In the genomic region with DNA sequence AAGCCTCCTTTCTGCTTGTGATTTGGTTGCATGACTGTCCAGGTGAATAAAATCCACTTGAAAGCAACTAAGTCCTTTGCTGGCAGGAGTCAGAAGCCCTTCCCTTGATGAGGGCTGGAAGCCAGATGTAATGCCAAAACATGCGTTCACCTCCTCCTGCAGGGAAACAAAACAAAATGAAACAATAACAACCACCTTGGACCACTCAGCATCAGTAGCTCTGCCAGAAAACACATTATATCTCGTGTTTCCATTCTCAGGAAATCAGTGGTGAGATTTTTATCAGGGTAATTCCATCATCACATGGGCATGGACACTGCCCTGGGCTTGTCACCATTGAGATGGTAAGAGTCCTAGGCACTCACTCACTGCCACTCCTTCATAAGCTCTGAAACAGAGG, we compare ENCODE assay signal across 25 cellular contexts.
A peak's percentile ranks its signal among the peaks of the same experiment; 100 is the strongest.
DNase-seq lines count a peak whose midpoint lies in the region; FAIRE-seq and TF ChIP-seq lines count a peak whose summit lies in the region.
"Had no signal": no experiment of that assay in that cellular context is flagged by ENCODE, and none has a peak within 500 bp of the region (broad histone marks: within the 10 kb centered on the region; RNA-seq: fewer than 3 reads in every experiment).

No MANE protein-coding gene starts in this region.

- H3K27ac Mint-ChIP-seq in astrocyte (ENCODE audit: unreplicated experiment), result peak overlapping the region; percentile 34
- H3K27ac Mint-ChIP-seq: activated CD4-positive, alpha-beta T cell treated with anti-CD3 and anti-CD28 coated beads, Interleukin-2, amount 10 ng/mL, durations not matched to agents 24 days and 14 days; natural killer cell had no signal

- no peak for TF ChIP-seq CTCF in astrocyte (IDR thresholded peaks at IDR 0.05; ENCODE audit: insufficient read depth, low read depth, low read length)

- no peaks in the 10 kb centered on the region for H3K9me3 Mint-ChIP-seq in astrocyte (ENCODE audit: unreplicated experiment)
- H3K9me3 Mint-ChIP-seq: activated CD4-positive, alpha-beta T cell treated with anti-CD3 and anti-CD28 coated beads, Interleukin-2, amount 10 ng/mL, durations not matched to agents 24 days and 14 days; natural killer cell had no signal

- no peak overlapping the region for H3K4me3 Mint-ChIP-seq in astrocyte (ENCODE audit: unreplicated experiment)
- H3K4me3 Mint-ChIP-seq: activated CD4-positive, alpha-beta T cell treated with anti-CD3 and anti-CD28 coated beads, Interleukin-2, amount 10 ng/mL, durations not matched to agents 24 days and 14 days; natural killer cell had no signal

- H3K27me3 ChIP-seq in astrocyte (ENCODE audit: insufficient read depth, low read length), result no peaks in the 10 kb centered on the region
- H3K27me3 ChIP-seq: BLaER1 treated with 17β-estradiol and CSF1 and Interleukin-3, amounts not matched to agents 10 nM and 100 nM; pancreas; right atrium auricular region; SJCRH30 had no signal

- peaks cover 21% of the 10 kb centered on the region for H3K4me1 ChIP-seq in astrocyte (ENCODE audit: insufficient read depth, low read length)
- H3K4me1 ChIP-seq: BLaER1 treated with 17β-estradiol and CSF1 and Interleukin-3, amounts not matched to agents 10 nM and 100 nM; right atrium auricular region had no signal

- H2AFZ ChIP-seq in astrocyte (ENCODE audit: low read depth, low read length), result peak overlapping the region; percentile 33
- H2AFZ ChIP-seq: PC-9 had no signal

- peak; percentile 89 for FAIRE-seq in astrocyte (lab: Jason Lieb, UNC)
- FAIRE-seq: K562, pancreas had no signal

- H3K36me3 ChIP-seq in astrocyte (ENCODE audit: insufficient read depth, low read length), result no peaks in the 10 kb centered on the region
- H3K36me3 ChIP-seq: BLaER1 treated with 17β-estradiol and CSF1 and Interleukin-3, amounts not matched to agents 10 nM and 100 nM; pancreas; right atrium auricular region; SJCRH30 had no signal

- H3K9ac ChIP-seq in astrocyte (ENCODE audit: low read length), result no peak overlapping the region
- H3K9ac ChIP-seq: BLaER1 treated with 17β-estradiol and CSF1 and Interleukin-3, amounts not matched to agents 10 nM and 100 nM had no signal

- H3K4me2 ChIP-seq in astrocyte (ENCODE audit: low read length), result no peak overlapping the region
- H3K4me2 ChIP-seq: BLaER1 treated with 17β-estradiol and CSF1 and Interleukin-3, amounts not matched to agents 10 nM and 100 nM; PC-9 had no signal

- peak; percentile 78 for DNase-seq in DMS79 treated with DMSO at 0.1 percent for 48 hours (lab: John Stamatoyannopoulos, UW)
- DNase-seq in M059J (ENCODE audit: low read depth), result peak; percentile 98
- DNase-seq in astrocyte (ENCODE audit: low read depth), result no peak
- peak; percentile 56 to 82 for DNase-seq in lung microvascular endothelial cell (ENCODE audit: low read depth in 2 of 2)
- no peak for DNase-seq in middle frontal gyrus (ENCODE audit: extremely low spot score, low spot score)
- DNase-seq in NCI-H2029 treated with DMSO at 0.1 percent for 48 hours (lab: John Stamatoyannopoulos, UW), result no peak
- DNase-seq in NCI-H510A treated with DMSO at 0.1 percent for 48 hours (lab: John Stamatoyannopoulos, UW), result no peak
- no peak for DNase-seq in iPS-NIHi7 (ENCODE audit: extremely low spot score)
- DNase-seq: ACHN; activated CD4-positive, alpha-beta T cell treated with anti-CD3 and anti-CD28 coated beads, Interleukin-2, amount 10 ng/mL, durations not matched to agents 24 days and 14 days; activated naive CD4-positive, alpha-beta T cell treated with anti-CD3 and anti-CD28 coated beads, Interleukin-2, amount 50 U/mL, for 16 hours; anterior cingulate cortex; cerebellar nuclear complex; effector CD4-positive, alpha-beta T cell; glutamatergic neuron; left cardiac atrium; natural killer cell; NCI-H146; SJCRH30; T-helper 2 cell had no signal

- H3K9me3 ChIP-seq in astrocyte (ENCODE audit: insufficient read depth, low read depth, low read length), result no peaks in the 10 kb centered on the region
- H3K9me3 ChIP-seq: BLaER1 treated with 17β-estradiol and CSF1 and Interleukin-3, amounts not matched to agents 10 nM and 100 nM; pancreas; right atrium auricular region had no signal

- peaks cover 30% of the 10 kb centered on the region for H3K4me1 Mint-ChIP-seq in astrocyte (ENCODE audit: low read depth, unreplicated experiment)
- H3K4me1 Mint-ChIP-seq: activated CD4-positive, alpha-beta T cell treated with anti-CD3 and anti-CD28 coated beads, Interleukin-2, amount 10 ng/mL, durations not matched to agents 24 days and 14 days; natural killer cell had no signal

- H3K27me3 Mint-ChIP-seq in astrocyte (ENCODE audit: low read depth, unreplicated experiment), result no peaks in the 10 kb centered on the region
- H3K27me3 Mint-ChIP-seq: activated CD4-positive, alpha-beta T cell treated with anti-CD3 and anti-CD28 coated beads, Interleukin-2, amount 10 ng/mL, durations not matched to agents 24 days and 14 days had no signal

- peaks cover 5% of the 10 kb centered on the region for H3K36me3 Mint-ChIP-seq in astrocyte (ENCODE audit: low read depth, unreplicated experiment)
- H3K36me3 Mint-ChIP-seq: natural killer cell had no signal

- H3K79me2 ChIP-seq in astrocyte (ENCODE audit: insufficient read depth, low read length), result no peaks in the 10 kb centered on the region

- H4K20me1 ChIP-seq in astrocyte (ENCODE audit: insufficient read depth, low read length), result no peaks in the 10 kb centered on the region
- H4K20me1 ChIP-seq: BLaER1 treated with 17β-estradiol and CSF1 and Interleukin-3, amounts not matched to agents 10 nM and 100 nM had no signal

- H3K27ac ChIP-seq in astrocyte (ENCODE audit: low read depth, low read length), result peak overlapping the region; percentile 30
- H3K27ac ChIP-seq: BLaER1 treated with 17β-estradiol and CSF1 and Interleukin-3, amounts not matched to agents 10 nM and 100 nM; pancreas; PC-9; right atrium auricular region; SJCRH30 had no signal

- no peak overlapping the region for H3K4me3 ChIP-seq in astrocyte (ENCODE audit: insufficient read depth, low read depth, low read length)
- H3K4me3 ChIP-seq: BLaER1 treated with 17β-estradiol and CSF1 and Interleukin-3, amounts not matched to agents 10 nM and 100 nM; K562; pancreas; PC-9; right atrium auricular region; SJCRH30 had no signal

Comparison
In these comparisons a context has a peak if more than half of its experiments do, and no peak if none do; other contexts are left out.
1. DNase-seq: peak in DMS79 treated with DMSO at 0.1 percent for 48 hours (single experiment), M059J (single experiment) and lung microvascular endothelial cell (2 of 2); none in astrocyte (single experiment), middle frontal gyrus (single experiment), NCI-H2029 treated with DMSO at 0.1 percent for 48 hours (single experiment), NCI-H510A treated with DMSO at 0.1 percent for 48 hours (single experiment) and iPS-NIHi7 (single experiment).